Comparison of ENCODE assay signal across 9 cellular contexts in the genomic region with DNA sequence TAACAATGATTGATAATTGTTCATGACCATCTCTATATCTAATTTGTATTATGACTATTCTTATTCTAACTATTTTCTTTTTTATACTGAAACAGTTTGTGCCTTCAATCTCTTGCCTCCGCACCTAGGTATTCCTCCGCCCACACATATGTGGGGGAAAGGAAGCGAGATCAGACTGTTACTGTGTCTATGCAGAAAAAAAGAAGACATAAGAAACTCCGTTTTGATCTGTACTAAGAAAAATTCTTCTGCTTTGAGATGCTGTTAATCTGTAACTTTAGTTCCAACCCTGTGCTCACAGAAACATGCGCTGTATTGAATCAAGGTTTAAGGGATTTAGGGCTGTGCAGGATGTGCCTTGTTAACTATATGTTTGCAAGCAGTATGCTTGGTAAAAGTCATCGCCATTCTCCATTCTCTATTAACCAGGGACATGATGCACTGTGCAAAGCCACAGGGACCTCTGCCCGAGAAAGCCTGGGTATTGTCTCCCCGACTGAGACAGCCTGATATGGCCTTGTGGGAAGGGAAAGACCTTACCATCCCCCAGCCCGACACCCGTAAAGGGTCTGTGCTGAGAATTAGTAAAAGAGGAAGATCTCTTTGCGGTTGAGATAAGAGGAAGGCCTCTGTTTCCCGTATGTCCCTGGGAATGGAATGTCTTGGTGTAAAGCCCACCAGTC. TPM values are rescaled to one million over a fixed set of nuclear protein-coding genes. Genes with fewer than 3 reads are reported as not detected.
DNase-seq lines count a peak whose midpoint lies in the region; ATAC-seq and TF ChIP-seq lines count a peak whose summit lies in the region.
"Had no signal": no experiment of that assay in that cellular context is flagged by ENCODE, and none has a peak within 500 bp of the region (broad histone marks: within the 10 kb centered on the region; RNA-seq: fewer than 3 reads in every experiment).

No MANE protein-coding gene starts in this region.

- peaks cover 49% of the 10 kb centered on the region for H3K4me1 Mint-ChIP-seq in activated CD4-positive, alpha-beta T cell treated with anti-CD3 and anti-CD28 coated beads, Interleukin-2, amount 10 ng/mL, durations not matched to agents 7 days and 5 days

- no peak for TF ChIP-seq CTCF in cardiac muscle cell (IDR thresholded peaks at IDR 0.05; ENCODE audit: low read depth, low read length)

- 8% methylated on average over 12 of the region's 12 CpGs for whole genome bisulfite sequencing in thymus

- peak overlapping the region; percentile 88 for H3K27ac Mint-ChIP-seq in activated CD4-positive, alpha-beta T cell treated with anti-CD3 and anti-CD28 coated beads, Interleukin-2, amount 10 ng/mL, durations not matched to agents 7 days and 5 days

- DNase-seq in cardiac muscle cell (ENCODE audit: low read depth in 1 of 2, low spot score in 1 of 2) (peak in 1 of 2 donors; percentile 58), left ventricle myocardium superior (no peak), islet precursor cell (peak; percentile 81), NCI-H526 (lab: John Stamatoyannopoulos, UW) (no peak), activated gamma-delta T cell treated with Interleukin-2 at 50 U/mL for 16 hours (no peak)
- no peak for DNase-seq in activated CD4-positive, alpha-beta T cell treated with anti-CD3 and anti-CD28 coated beads, Interleukin-2, amount 10 ng/mL, durations not matched to agents 7 days and 5 days
- DNase-seq in NK-92 treated with Interleukin-12 subunit alpha and Interleukin-12 subunit beta, amount 100 ng/mL, for 24 hours (lab: John Stamatoyannopoulos, UW) = no peak

- no peak for ATAC-seq in left ventricle myocardium superior
- ATAC-seq: pancreas had no signal

- CTCF ChIA-PET in activated CD4-positive, alpha-beta T cell treated with anti-CD3 and anti-CD28 coated beads, Interleukin-2, amount 10 ng/mL, durations not matched to agents 7 days and 5 days (lab: Charles Lee) = interaction anchor here (1.3 kb wide), 1 partner anchor 34 kb away, joined by 4 read pairs; no protein-coding TSS in a partner anchor

- H3K4me3 Mint-ChIP-seq in activated CD4-positive, alpha-beta T cell treated with anti-CD3 and anti-CD28 coated beads, Interleukin-2, amount 10 ng/mL, durations not matched to agents 7 days and 5 days = peak overlapping the region; percentile 40

- no peaks in the 10 kb centered on the region for H3K27me3 ChIP-seq in cardiac muscle cell
- H3K27me3 ChIP-seq in thymus (ENCODE audit: control insufficient read depth, insufficient read depth) = no peaks in the 10 kb centered on the region
- H3K27me3 ChIP-seq: pancreas had no signal

- H3K9me3 ChIP-seq in cardiac muscle cell (ENCODE audit: low read depth) (no peaks in the 10 kb centered on the region), thymus (ENCODE audit: control insufficient read depth) (no peaks in the 10 kb centered on the region)
- H3K9me3 ChIP-seq: pancreas had no signal

- H3K4me1 ChIP-seq in cardiac muscle cell (ENCODE audit: low read depth) = peaks cover 31% of the 10 kb centered on the region
- peaks cover 21% of the 10 kb centered on the region for H3K4me1 ChIP-seq in thymus (ENCODE audit: control insufficient read depth, insufficient read depth, low read length)

- H3K36me3 Mint-ChIP-seq in activated CD4-positive, alpha-beta T cell treated with anti-CD3 and anti-CD28 coated beads, Interleukin-2, amount 10 ng/mL, durations not matched to agents 7 days and 5 days (ENCODE audit: low read depth) = peaks cover 7% of the 10 kb centered on the region

- POLR2A ChIA-PET in activated CD4-positive, alpha-beta T cell treated with anti-CD3 and anti-CD28 coated beads, Interleukin-2, amount 10 ng/mL, durations not matched to agents 7 days and 5 days (lab: Charles Lee) = no interaction called here

- H3K36me3 ChIP-seq in cardiac muscle cell (peaks cover 6% of the 10 kb centered on the region), thymus (ENCODE audit: control insufficient read depth, insufficient read depth) (peaks cover 8% of the 10 kb centered on the region)
- H3K36me3 ChIP-seq: pancreas had no signal

- intact Hi-C loops in left ventricle myocardium superior (cut with micrococcal nuclease) = no loop called here

- H3K4me3 ChIP-seq in cardiac muscle cell = no peak overlapping the region
- peak overlapping the region; percentile 3 for H3K4me3 ChIP-seq in thymus (ENCODE audit: low read length)
- H3K4me3 ChIP-seq: pancreas had no signal

- no peaks in the 10 kb centered on the region for H3K27me3 Mint-ChIP-seq in activated CD4-positive, alpha-beta T cell treated with anti-CD3 and anti-CD28 coated beads, Interleukin-2, amount 10 ng/mL, durations not matched to agents 7 days and 5 days

- no peaks in the 10 kb centered on the region for H3K9me3 Mint-ChIP-seq in activated CD4-positive, alpha-beta T cell treated with anti-CD3 and anti-CD28 coated beads, Interleukin-2, amount 10 ng/mL, durations not matched to agents 7 days and 5 days

- peak overlapping the region; percentile 85 for H3K27ac ChIP-seq in cardiac muscle cell
- H3K27ac ChIP-seq in thymus (ENCODE audit: low read depth) = peak overlapping the region; percentile 81
- H3K27ac ChIP-seq: pancreas had no signal

RNA-seq across cellular contexts. Expression of a gene that starts 2.1 kb away (rescaled TPM):
- total RNA-seq in cardiac muscle cell (157 and 168 TPM in 2 replicates), left ventricle myocardium superior (60.4 TPM)
- polyA plus RNA-seq in cardiac muscle cell (139 and 146 TPM in 2 replicates), thymus (68.1 TPM)
- total RNA-seq in activated CD4-positive, alpha-beta T cell treated with anti-CD3 and anti-CD28 coated beads, Interleukin-2, amount 10 ng/mL, durations not matched to agents 7 days and 5 days = 10 to 100 TPM; 59.1 to 62.1 TPM

RNA-seq across cellular contexts. Expression of a gene that starts 23.9 kb away (rescaled TPM):
- 3,311 and 7,439 TPM in 2 replicates for total RNA-seq in cardiac muscle cell
- polyA plus RNA-seq in cardiac muscle cell = 16,838 and 18,899 TPM in 2 replicates
- 7,191 TPM for total RNA-seq in left ventricle myocardium superior
- 1,000 to 10,000 TPM; 7,183 to 8,252 TPM for total RNA-seq in activated CD4-positive, alpha-beta T cell treated with anti-CD3 and anti-CD28 coated beads, Interleukin-2, amount 10 ng/mL, durations not matched to agents 7 days and 5 days
- 682 TPM for polyA plus RNA-seq in thymus

RNA-seq across cellular contexts. Expression of a gene that starts 35.4 kb away (rescaled TPM):
- total RNA-seq in cardiac muscle cell (61.8 and 98.3 TPM in 2 replicates), left ventricle myocardium superior (77.5 TPM)
- polyA plus RNA-seq in cardiac muscle cell (53.7 and 60.9 TPM in 2 replicates), thymus (64.6 TPM)
- total RNA-seq in activated CD4-positive, alpha-beta T cell treated with anti-CD3 and anti-CD28 coated beads, Interleukin-2, amount 10 ng/mL, durations not matched to agents 7 days and 5 days = 10 to 100 TPM; 80.2 to 92.5 TPM

RNA-seq across cellular contexts. Expression of a gene that starts 47.5 kb away (rescaled TPM):
- total RNA-seq in cardiac muscle cell (56.6 and 57.4 TPM in 2 replicates), left ventricle myocardium superior (25.0 TPM)
- polyA plus RNA-seq in cardiac muscle cell (55.7 and 70.5 TPM in 2 replicates), thymus (38.0 TPM)
- total RNA-seq in activated CD4-positive, alpha-beta T cell treated with anti-CD3 and anti-CD28 coated beads, Interleukin-2, amount 10 ng/mL, durations not matched to agents 7 days and 5 days = 10 to 100 TPM; 32.4 to 35.4 TPM

RNA-seq across cellular contexts. Expression of a gene that starts 49.6 kb away (rescaled TPM):
- total RNA-seq in cardiac muscle cell = 42.9 and 71.8 TPM in 2 replicates
- polyA plus RNA-seq in cardiac muscle cell = 96.0 and 132 TPM in 2 replicates
- 39.3 TPM for total RNA-seq in left ventricle myocardium superior
- total RNA-seq in activated CD4-positive, alpha-beta T cell treated with anti-CD3 and anti-CD28 coated beads, Interleukin-2, amount 10 ng/mL, durations not matched to agents 7 days and 5 days = 10 to 100 TPM; 34.1 to 42.1 TPM
- 62.2 TPM for polyA plus RNA-seq in thymus
